ENCODE assay signal across 1 cellular context in the genomic region with DNA sequence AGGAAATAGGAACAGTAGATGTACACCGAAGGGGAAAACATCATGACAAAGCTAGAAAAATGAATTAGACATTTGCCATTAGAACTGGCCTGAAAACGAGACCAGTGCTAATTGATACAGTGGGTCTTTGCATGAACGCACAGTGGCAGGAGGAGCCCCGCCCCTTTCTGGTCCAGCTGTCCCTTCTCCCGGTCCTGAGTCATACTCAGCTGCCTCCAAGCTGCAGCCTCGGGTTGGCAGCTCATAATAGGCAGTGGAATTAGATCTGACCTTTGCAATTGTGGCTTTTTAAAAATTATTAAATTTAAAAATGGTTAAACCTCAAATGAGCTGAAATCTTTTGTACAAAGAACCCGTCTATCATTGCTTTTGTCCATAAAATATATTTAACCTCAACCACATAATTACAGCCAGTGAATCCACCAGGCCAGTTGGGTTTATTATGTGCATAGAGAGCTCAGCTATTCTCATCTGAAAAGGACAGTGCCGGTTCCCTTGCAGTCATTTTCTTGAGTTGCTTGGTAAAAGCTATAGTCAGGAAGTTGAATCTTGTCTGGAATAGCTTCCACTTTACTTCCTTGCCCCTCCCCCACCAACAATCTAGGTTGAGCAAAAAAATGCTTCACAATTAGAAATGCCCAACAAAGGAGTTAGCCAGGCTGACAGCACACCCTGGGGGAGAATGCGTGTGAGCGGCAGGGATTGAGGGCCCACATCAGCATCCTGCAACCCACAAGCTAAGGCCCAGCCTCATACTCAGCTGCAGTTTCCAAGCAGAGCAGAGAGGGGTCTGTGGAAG.
TF ChIP-seq lines count a peak whose summit lies in the region.

No MANE protein-coding gene starts in this region.

TF ChIP-seq in WTC11, 78 proteins besides CTCF, POLR2A, EP300 and RAD21 (continued from another document):
- TF ChIP-seq AFF4 (CRISPR knock-in tag; IDR thresholded peaks at IDR 0.05; ENCODE audit: borderline replicate concordance) = no peak
- no peak for TF ChIP-seq USF1 (CRISPR knock-in tag; IDR thresholded peaks at IDR 0.05)
- TF ChIP-seq NR2C2 (CRISPR knock-in tag; IDR thresholded peaks at IDR 0.05) = no peak
- no peak for TF ChIP-seq TCF7 (CRISPR knock-in tag; IDR thresholded peaks at IDR 0.05; ENCODE audit: low read depth)
- TF ChIP-seq FOXK1 (CRISPR knock-in tag; IDR thresholded peaks at IDR 0.05) = no peak
- TF ChIP-seq, protein P1, sequence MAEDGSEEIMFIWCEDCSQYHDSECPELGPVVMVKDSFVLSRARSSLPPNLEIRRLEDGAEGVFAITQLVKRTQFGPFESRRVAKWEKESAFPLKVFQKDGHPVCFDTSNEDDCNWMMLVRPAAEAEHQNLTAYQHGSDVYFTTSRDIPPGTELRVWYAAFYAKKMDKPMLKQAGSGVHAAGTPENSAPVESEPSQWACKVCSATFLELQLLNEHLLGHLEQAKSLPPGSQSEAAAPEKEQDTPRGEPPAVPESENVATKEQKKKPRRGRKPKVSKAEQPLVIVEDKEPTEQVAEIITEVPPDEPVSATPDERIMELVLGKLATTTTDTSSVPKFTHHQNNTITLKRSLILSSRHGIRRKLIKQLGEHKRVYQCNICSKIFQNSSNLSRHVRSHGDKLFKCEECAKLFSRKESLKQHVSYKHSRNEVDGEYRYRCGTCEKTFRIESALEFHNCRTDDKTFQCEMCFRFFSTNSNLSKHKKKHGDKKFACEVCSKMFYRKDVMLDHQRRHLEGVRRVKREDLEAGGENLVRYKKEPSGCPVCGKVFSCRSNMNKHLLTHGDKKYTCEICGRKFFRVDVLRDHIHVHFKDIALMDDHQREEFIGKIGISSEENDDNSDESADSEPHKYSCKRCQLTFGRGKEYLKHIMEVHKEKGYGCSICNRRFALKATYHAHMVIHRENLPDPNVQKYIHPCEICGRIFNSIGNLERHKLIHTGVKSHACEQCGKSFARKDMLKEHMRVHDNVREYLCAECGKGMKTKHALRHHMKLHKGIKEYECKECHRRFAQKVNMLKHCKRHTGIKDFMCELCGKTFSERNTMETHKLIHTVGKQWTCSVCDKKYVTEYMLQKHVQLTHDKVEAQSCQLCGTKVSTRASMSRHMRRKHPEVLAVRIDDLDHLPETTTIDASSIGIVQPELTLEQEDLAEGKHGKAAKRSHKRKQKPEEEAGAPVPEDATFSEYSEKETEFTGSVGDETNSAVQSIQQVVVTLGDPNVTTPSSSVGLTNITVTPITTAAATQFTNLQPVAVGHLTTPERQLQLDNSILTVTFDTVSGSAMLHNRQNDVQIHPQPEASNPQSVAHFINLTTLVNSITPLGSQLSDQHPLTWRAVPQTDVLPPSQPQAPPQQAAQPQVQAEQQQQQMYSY (CRISPR knock-in tag; IDR thresholded peaks at IDR 0.05) = no peak
- no peak for TF ChIP-seq E2F5 (CRISPR knock-in tag; IDR thresholded peaks at IDR 0.05)
- no peak for TF ChIP-seq ZNF219 (CRISPR knock-in tag; IDR thresholded peaks at IDR 0.05; ENCODE audit: borderline replicate concordance)
- no peak for TF ChIP-seq SOX15 (CRISPR knock-in tag; IDR thresholded peaks at IDR 0.05)
- TF ChIP-seq ATF3 (CRISPR knock-in tag; conservative IDR thresholded peaks at IDR 0.05) = no peak
- TF ChIP-seq, protein P2, sequence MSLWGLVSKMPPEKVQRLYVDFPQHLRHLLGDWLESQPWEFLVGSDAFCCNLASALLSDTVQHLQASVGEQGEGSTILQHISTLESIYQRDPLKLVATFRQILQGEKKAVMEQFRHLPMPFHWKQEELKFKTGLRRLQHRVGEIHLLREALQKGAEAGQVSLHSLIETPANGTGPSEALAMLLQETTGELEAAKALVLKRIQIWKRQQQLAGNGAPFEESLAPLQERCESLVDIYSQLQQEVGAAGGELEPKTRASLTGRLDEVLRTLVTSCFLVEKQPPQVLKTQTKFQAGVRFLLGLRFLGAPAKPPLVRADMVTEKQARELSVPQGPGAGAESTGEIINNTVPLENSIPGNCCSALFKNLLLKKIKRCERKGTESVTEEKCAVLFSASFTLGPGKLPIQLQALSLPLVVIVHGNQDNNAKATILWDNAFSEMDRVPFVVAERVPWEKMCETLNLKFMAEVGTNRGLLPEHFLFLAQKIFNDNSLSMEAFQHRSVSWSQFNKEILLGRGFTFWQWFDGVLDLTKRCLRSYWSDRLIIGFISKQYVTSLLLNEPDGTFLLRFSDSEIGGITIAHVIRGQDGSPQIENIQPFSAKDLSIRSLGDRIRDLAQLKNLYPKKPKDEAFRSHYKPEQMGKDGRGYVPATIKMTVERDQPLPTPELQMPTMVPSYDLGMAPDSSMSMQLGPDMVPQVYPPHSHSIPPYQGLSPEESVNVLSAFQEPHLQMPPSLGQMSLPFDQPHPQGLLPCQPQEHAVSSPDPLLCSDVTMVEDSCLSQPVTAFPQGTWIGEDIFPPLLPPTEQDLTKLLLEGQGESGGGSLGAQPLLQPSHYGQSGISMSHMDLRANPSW (CRISPR knock-in tag; conservative IDR thresholded peaks at IDR 0.05; ENCODE audit: low read depth) = no peak
- TF ChIP-seq ZMAT4 (CRISPR knock-in tag; IDR thresholded peaks at IDR 0.05) = no peak
